ENCODE assay signal across 1 cellular context in the genomic region with DNA sequence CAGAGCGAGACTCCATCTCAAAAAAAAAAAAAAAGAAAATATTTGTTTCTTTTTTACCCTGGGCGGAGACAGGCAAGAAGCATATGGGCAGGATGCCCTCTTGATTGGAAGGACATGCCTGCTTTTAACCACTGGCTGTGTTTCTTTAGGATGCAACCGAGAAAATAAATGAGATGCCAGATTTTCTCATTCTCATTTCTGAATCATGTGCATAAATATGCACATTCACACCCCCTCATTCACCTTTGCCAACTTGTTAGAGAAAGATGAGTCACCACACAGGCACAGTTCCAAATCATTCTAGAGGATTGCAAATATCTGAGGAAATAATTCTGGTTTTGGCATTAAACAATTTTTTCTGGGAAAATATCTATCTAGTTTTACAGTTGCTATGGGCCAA.
A peak's percentile ranks its signal among the peaks of the same experiment; 100 is the strongest.
TF ChIP-seq lines count a peak whose summit lies in the region.

No MANE protein-coding gene starts in this region.

TF ChIP-seq in HCT116, 20 proteins besides CTCF, POLR2A, EP300 and RAD21 (continued from another document):
- TF ChIP-seq, protein P1, sequence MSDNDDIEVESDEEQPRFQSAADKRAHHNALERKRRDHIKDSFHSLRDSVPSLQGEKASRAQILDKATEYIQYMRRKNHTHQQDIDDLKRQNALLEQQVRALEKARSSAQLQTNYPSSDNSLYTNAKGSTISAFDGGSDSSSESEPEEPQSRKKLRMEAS (IDR thresholded peaks at IDR 0.05), result peak; percentile 44; the same call in 1 of the 2 replicates
